9 cellular contexts compared by ENCODE assay signal in the genomic region with DNA sequence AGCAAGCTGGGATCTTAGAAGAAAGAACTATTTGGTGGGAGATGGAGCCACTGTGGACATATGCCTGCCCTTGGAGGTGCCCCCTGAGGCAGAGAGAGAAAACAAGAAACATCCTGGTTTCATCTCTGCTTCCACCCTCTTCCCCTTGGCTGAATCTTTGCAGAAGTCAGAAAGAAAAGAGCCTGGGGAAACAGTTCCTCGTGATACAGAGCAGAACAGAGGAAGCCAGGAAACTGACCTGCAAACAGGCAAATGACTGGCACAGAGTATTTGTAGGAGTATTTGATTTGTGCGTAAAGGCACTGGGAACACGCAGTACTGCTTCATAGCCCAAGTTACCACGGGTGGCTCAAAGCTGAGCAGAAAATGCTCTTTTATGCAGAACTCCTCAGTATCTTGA. TPM values are rescaled to one million over a fixed set of nuclear protein-coding genes. Genes with fewer than 3 reads are reported as not detected.
"Had no signal": no experiment of that assay in that cellular context is flagged by ENCODE, and none has a peak within 500 bp of the region (broad histone marks: within the 10 kb centered on the region; RNA-seq: fewer than 3 reads in every experiment).

No MANE protein-coding gene starts in this region.

- FAIRE-seq: H1, H54, K562 had no signal

- ATAC-seq: GM23338, K562 had no signal

- DNase-seq: H9, HCEC 1CT, IMR-90 had no signal

- H3K27ac ChIP-seq: HL-60 had no signal

- H2AFZ ChIP-seq: GM23338 had no signal

- H3K4me3 ChIP-seq: GM23338, K562 had no signal

- H3K4me2 ChIP-seq: GM23338 had no signal

RNA-seq across cellular contexts. Expression of gene KEL, which starts 7.0 kb away (rescaled TPM):
- total RNA-seq: HT1080, IMR-90 had no signal

RNA-seq across cellular contexts. Expression of gene LLCFC1, which starts 29.9 kb away (rescaled TPM):
- total RNA-seq: GM23338, H1, H9, HT1080, IMR-90, K562 had no signal
- polyA plus RNA-seq: GM23338, H1, IMR-90, K562 had no signal

RNA-seq across cellular contexts. Expression of gene TRPV5, which starts 35.6 kb away (rescaled TPM):
- total RNA-seq: GM23338, H1, H9, HT1080, IMR-90, K562 had no signal
- polyA plus RNA-seq: GM23338, IMR-90, K562 had no signal

RNA-seq across cellular contexts. Expression of gene OR9A2, which starts 57.7 kb away (rescaled TPM):
- total RNA-seq: GM23338, H1, H9, HT1080, IMR-90, K562 had no signal
- polyA plus RNA-seq: GM23338, H1, IMR-90, K562 had no signal
